18 cellular contexts compared by ENCODE assay signal in the genomic region with DNA sequence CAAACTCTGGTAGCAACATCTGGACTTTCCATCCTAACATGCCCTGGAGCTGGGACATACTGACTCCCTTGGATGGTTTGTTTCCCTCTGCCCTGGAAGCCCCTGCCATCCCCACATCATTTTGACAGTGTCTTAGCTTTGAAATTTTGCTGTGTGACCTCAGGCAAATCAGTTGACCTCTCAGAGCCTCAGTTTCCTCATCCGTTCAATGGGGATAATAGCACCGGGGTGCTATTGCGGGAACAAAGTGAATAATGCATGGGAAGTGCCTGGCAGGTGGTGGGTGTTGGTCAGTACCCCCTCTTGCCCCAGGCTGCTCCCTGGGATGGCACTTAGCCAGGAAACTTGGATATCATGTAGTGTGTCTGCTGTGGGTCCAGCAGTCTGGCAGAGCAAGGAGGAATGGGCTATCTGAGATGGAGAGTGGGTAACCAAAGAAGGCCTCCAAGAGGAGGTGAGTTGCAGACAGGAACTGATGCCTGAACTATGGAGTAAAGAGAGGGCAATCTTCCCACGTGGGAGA.
"Had no signal": no experiment of that assay in that cellular context is flagged by ENCODE, and none has a peak within 500 bp of the region (broad histone marks: within the 10 kb centered on the region; RNA-seq: fewer than 3 reads in every experiment).

No MANE protein-coding gene starts in this region.

- FAIRE-seq: TTC549 had no signal

- DNase-seq: activated B cell treated with CpG ODN at 0.5 μM for 24 hours; activated CD4-positive, alpha-beta T cell treated with anti-CD3 and anti-CD28 coated beads, Interleukin-2, amount 10 ng/mL, durations not matched to agents 24 days and 14 days; activated CD8-positive, alpha-beta memory T cell treated with anti-CD3 and anti-CD28 coated beads for 24 hours; activated naive CD4-positive, alpha-beta T cell treated with anti-CD3 and anti-CD28 coated beads, Interleukin-2, amount 50 U/mL, for 16 hours; activated T-cell treated with anti-CD3 and anti-CD28 coated beads for 4 hours; amniotic stem cell; esophagus squamous epithelium; foreskin fibroblast; retina; stimulated activated CD4-positive, alpha-beta T cell treated with anti-CD3 and anti-CD28 coated beads, Interleukin-4, amount 100 ng/mL, for 4 hours; stimulated activated naive CD8-positive, alpha-beta T cell treated with anti-CD3 and anti-CD28 coated beads, Interleukin-15, amount 100 ng/mL, for 72 hours; T-helper 17 cell had no signal

- H3K27me3 Mint-ChIP-seq: activated CD4-positive, alpha-beta T cell treated with anti-CD3 and anti-CD28 coated beads, Interleukin-2, amount 10 ng/mL, durations not matched to agents 24 days and 14 days; activated T-helper 17 cell treated with anti-CD3 and anti-CD28 coated beads, Interleukin-2, amount 50 U/mL, for 72 hours; stimulated activated naive CD8-positive, alpha-beta T cell treated with anti-CD3 and anti-CD28 coated beads, Interleukin-15, amount 100 ng/mL, for 72 hours had no signal

- H3K9me3 ChIP-seq: esophagus squamous epithelium, thoracic aorta had no signal

- H3K79me2 ChIP-seq: parathyroid adenoma had no signal

- H3K27me3 ChIP-seq: esophagus squamous epithelium had no signal

- H3K36me3 ChIP-seq: esophagus squamous epithelium, thoracic aorta had no signal

- H2AFZ ChIP-seq: parathyroid adenoma had no signal

- H3K4me3 Mint-ChIP-seq: activated B cell treated with CpG ODN at 0.5 μM for 24 hours; activated CD4-positive, alpha-beta T cell treated with anti-CD3 and anti-CD28 coated beads, Interleukin-2, amount 10 ng/mL, durations not matched to agents 24 days and 14 days; activated T-helper 17 cell treated with anti-CD3 and anti-CD28 coated beads, Interleukin-2, amount 50 U/mL, for 72 hours; stimulated activated naive CD8-positive, alpha-beta T cell treated with anti-CD3 and anti-CD28 coated beads, Interleukin-15, amount 100 ng/mL, for 72 hours; T-helper 17 cell had no signal

- ATAC-seq: activated T-helper 17 cell treated with anti-CD3 and anti-CD28 coated beads, Interleukin-2, amount 50 U/mL, for 72 hours; left lobe of liver; T-helper 17 cell had no signal

- H3K27ac Mint-ChIP-seq: activated B cell treated with CpG ODN at 0.5 μM for 24 hours; activated CD4-positive, alpha-beta T cell treated with anti-CD3 and anti-CD28 coated beads, Interleukin-2, amount 10 ng/mL, durations not matched to agents 24 days and 14 days; activated T-helper 17 cell treated with anti-CD3 and anti-CD28 coated beads, Interleukin-2, amount 50 U/mL, for 72 hours; stimulated activated naive CD8-positive, alpha-beta T cell treated with anti-CD3 and anti-CD28 coated beads, Interleukin-15, amount 100 ng/mL, for 72 hours; T-helper 17 cell had no signal

- H3K9me3 Mint-ChIP-seq: activated B cell treated with CpG ODN at 0.5 μM for 24 hours; activated CD4-positive, alpha-beta T cell treated with anti-CD3 and anti-CD28 coated beads, Interleukin-2, amount 10 ng/mL, durations not matched to agents 24 days and 14 days; activated T-helper 17 cell treated with anti-CD3 and anti-CD28 coated beads, Interleukin-2, amount 50 U/mL, for 72 hours; stimulated activated naive CD8-positive, alpha-beta T cell treated with anti-CD3 and anti-CD28 coated beads, Interleukin-15, amount 100 ng/mL, for 72 hours had no signal

- H3K4me3 ChIP-seq: esophagus squamous epithelium, skin epidermis, thoracic aorta had no signal

- H3K9ac ChIP-seq: parathyroid adenoma had no signal

- H3K4me1 Mint-ChIP-seq: activated T-helper 17 cell treated with anti-CD3 and anti-CD28 coated beads, Interleukin-2, amount 50 U/mL, for 72 hours had no signal

- H3K27ac ChIP-seq: esophagus squamous epithelium, parathyroid adenoma, skin epidermis, thoracic aorta had no signal
